ENCODE assay signal across 24 cellular contexts in the genomic region with DNA sequence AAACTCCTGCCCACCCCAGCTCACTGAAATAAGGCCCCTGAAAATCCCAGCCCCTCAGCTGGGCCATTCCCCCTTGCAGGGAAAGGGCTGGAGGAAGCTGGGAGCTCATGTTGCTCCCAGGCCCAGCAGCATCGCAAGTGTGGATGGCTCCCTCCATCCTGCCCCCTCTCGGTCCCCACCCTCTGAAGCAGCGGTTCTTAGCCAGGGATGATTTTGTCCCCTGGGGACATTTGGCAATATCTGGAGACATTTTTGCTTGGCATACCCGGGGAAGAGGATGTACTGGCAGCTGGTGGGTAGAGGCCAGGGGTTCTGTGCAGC.
"Had no signal": no experiment of that assay in that cellular context is flagged by ENCODE, and none has a peak within 500 bp of the region (broad histone marks: within the 10 kb centered on the region; RNA-seq: fewer than 3 reads in every experiment).

No MANE protein-coding gene starts in this region.

- H3K36me3 Mint-ChIP-seq: activated naive CD4-positive, alpha-beta T cell treated with anti-CD3 and anti-CD28 coated beads, Interleukin-2, amount 10 ng/mL, durations not matched to agents 7 days and 5 days had no signal

- H3K9ac ChIP-seq: parathyroid adenoma had no signal

- H3K9me3 Mint-ChIP-seq: activated naive CD4-positive, alpha-beta T cell treated with anti-CD3 and anti-CD28 coated beads, Interleukin-2, amount 10 ng/mL, durations not matched to agents 7 days and 5 days had no signal

- H3K4me1 Mint-ChIP-seq: activated naive CD8-positive, alpha-beta T cell treated with anti-CD3 and anti-CD28 coated beads, Interleukin-2, amount 50 U/mL, for 24 hours; stimulated activated memory B cell treated with anti-CD40 and anti-IgM and Interleukin-4, amounts not matched to agents 10 μg/mL and 1 μg/mL and 100 μg/mL, for 72 hours had no signal

- H3K27ac Mint-ChIP-seq: activated naive CD4-positive, alpha-beta T cell treated with anti-CD3 and anti-CD28 coated beads, Interleukin-2, amount 10 ng/mL, durations not matched to agents 7 days and 5 days; activated naive CD8-positive, alpha-beta T cell treated with anti-CD3 and anti-CD28 coated beads, Interleukin-2, amount 50 U/mL, for 24 hours; activated T-cell treated with anti-CD3 and anti-CD28 coated beads, Interleukin-2, amount 50 U/mL, for 72 hours; immature natural killer cell; stimulated activated memory B cell treated with anti-CD40 and anti-IgM and Interleukin-4, amounts not matched to agents 10 μg/mL and 1 μg/mL and 100 μg/mL, for 72 hours; T-cell; T-helper 2 cell treated with Interferon-gamma antibody and Interleukin-4, amounts not matched to agents 5 μg/mL and 100 μg/mL, for 36 hours had no signal

- H3K27me3 Mint-ChIP-seq: activated naive CD8-positive, alpha-beta T cell treated with anti-CD3 and anti-CD28 coated beads, Interleukin-2, amount 50 U/mL, for 24 hours had no signal

- H2AFZ ChIP-seq: parathyroid adenoma had no signal

- DNase-seq: activated CD4-positive, alpha-beta T cell treated with anti-CD3 and anti-CD28 coated beads for 1 hour; activated CD4-positive, alpha-beta T cell treated with anti-CD3 and anti-CD28 coated beads, Interleukin-2, amount 50 U/mL, for 1 hour; activated effector memory CD4-positive, alpha-beta T cell treated with Interleukin-2 at 50 U/mL for 16 hours; activated naive CD4-positive, alpha-beta T cell treated with anti-CD3 and anti-CD28 coated beads, Interleukin-2, amount 10 ng/mL, durations not matched to agents 7 days and 5 days; activated naive CD8-positive, alpha-beta T cell treated with anti-CD3 and anti-CD28 coated beads, Interleukin-2, amount 50 U/mL, for 24 hours; central memory CD4-positive, alpha-beta T cell; effector memory CD4-positive, alpha-beta T cell; immature natural killer cell; left ventricle myocardium superior; stimulated activated CD4-positive, alpha-beta T cell treated with anti-CD3 and anti-CD28 coated beads, Interleukin-15, amount 100 ng/mL, for 24 hours; T-cell had no signal

- H3K4me1 ChIP-seq: body of pancreas, foreskin keratinocyte, parathyroid adenoma had no signal

- H3K4me3 Mint-ChIP-seq: activated naive CD4-positive, alpha-beta T cell treated with anti-CD3 and anti-CD28 coated beads, Interleukin-2, amount 10 ng/mL, durations not matched to agents 7 days and 5 days; activated naive CD8-positive, alpha-beta T cell treated with anti-CD3 and anti-CD28 coated beads, Interleukin-2, amount 50 U/mL, for 24 hours; activated T-cell treated with anti-CD3 and anti-CD28 coated beads, Interleukin-2, amount 50 U/mL, for 72 hours; immature natural killer cell; nephron; stimulated activated memory B cell treated with anti-CD40 and anti-IgM and Interleukin-4, amounts not matched to agents 10 μg/mL and 1 μg/mL and 100 μg/mL, for 72 hours; T-cell; T-helper 2 cell treated with Interferon-gamma antibody and Interleukin-4, amounts not matched to agents 5 μg/mL and 100 μg/mL, for 36 hours had no signal

- H3K27ac ChIP-seq: body of pancreas, foreskin keratinocyte, parathyroid adenoma, suprapubic skin, tibial nerve, VCaP had no signal

- H3K4me3 ChIP-seq: body of pancreas, sigmoid colon, smooth muscle cell, stomach, suprapubic skin, tibial nerve had no signal

- H3K4me2 ChIP-seq: smooth muscle cell had no signal

- H3K27me3 ChIP-seq: body of pancreas, foreskin keratinocyte, sigmoid colon, stomach, suprapubic skin, tibial nerve had no signal

- ATAC-seq: activated naive CD8-positive, alpha-beta T cell treated with anti-CD3 and anti-CD28 coated beads, Interleukin-2, amount 50 U/mL, for 24 hours; T-cell had no signal

- H3K36me3 ChIP-seq: sigmoid colon, stomach, suprapubic skin, tibial nerve had no signal

- H3K79me2 ChIP-seq: parathyroid adenoma had no signal

- H3K9me3 ChIP-seq: body of pancreas, sigmoid colon, stomach, suprapubic skin had no signal
